In genomic region chr9:128892223-128892892, GRCh38 we compare ENCODE assay signal across 8 cellular contexts. TPM values are rescaled to one million over a fixed set of nuclear protein-coding genes. Genes with fewer than 3 reads are reported as not detected.
DNase-seq lines count a peak whose midpoint lies in the region; ATAC-seq and TF ChIP-seq lines count a peak whose summit lies in the region.

No MANE protein-coding gene starts in this region.

- CTCF ChIA-PET in RWPE1 (lab: Yijun Ruan, JAX) = interaction anchor here (0.8 to 1.7 kb wide), 3 partner anchors 34 to 74 kb away, joined by 3 to 6 read pairs (median 4); partner anchors contain the start of gene ENDOG

- no peaks in the 10 kb centered on the region for H3K9me3 ChIP-seq in CD4-positive, CD25-positive, alpha-beta regulatory T cell (ENCODE audit: control insufficient read depth in 2 of 2, low read length in 2 of 2)
- H3K9me3 ChIP-seq in mucosa of stomach (ENCODE audit: control insufficient read depth, low read length) = no peaks in the 10 kb centered on the region

- no peak overlapping the region for H3K4me3 ChIP-seq in CD4-positive, CD25-positive, alpha-beta regulatory T cell (ENCODE audit: low read depth, low read length)
- peak overlapping the region; percentile 2 for H3K4me3 ChIP-seq in mucosa of stomach (ENCODE audit: low read length)

- peak; percentile 70 to 75 for ATAC-seq in CD4-positive, CD25-positive, alpha-beta regulatory T cell (ENCODE audit: low read depth in 2 of 2)

- POLR2A ChIA-PET in RWPE1 (lab: Yijun Ruan, JAX; ENCODE audit: low non-redundant PET) = interaction anchor here (0.5 to 1.0 kb wide), 3 partner anchors 10 to 46 kb away, joined by 3 to 5 read pairs (median 4); no protein-coding TSS in a partner anchor

- peaks cover 10 to 75% (median 39%) of the 10 kb centered on the region in 4 donors for H3K4me1 Mint-ChIP-seq in CD4-positive, CD25-positive, alpha-beta regulatory T cell

- H3K27me3 ChIP-seq in CD4-positive, CD25-positive, alpha-beta regulatory T cell (ENCODE audit: control insufficient read depth, insufficient read depth, low read length) = no peaks in the 10 kb centered on the region
- no peaks in the 10 kb centered on the region for H3K27me3 ChIP-seq in mucosa of stomach (ENCODE audit: control insufficient read depth, insufficient read depth, low read length)

- no peak for TF ChIP-seq CTCF in RWPE1 (conservative IDR thresholded peaks at IDR 0.05; ENCODE audit: low read depth)

- peak overlapping the region; percentile 47 for H3K27ac ChIP-seq in CD4-positive, CD25-positive, alpha-beta regulatory T cell (ENCODE audit: insufficient read depth, low read length, poor library complexity, severe bottlenecking)
- H3K27ac ChIP-seq in RWPE1 = peak overlapping the region; percentile 100

- no peaks in the 10 kb centered on the region for H3K9me3 Mint-ChIP-seq in CD4-positive, CD25-positive, alpha-beta regulatory T cell

- peaks cover 51% of the 10 kb centered on the region for H3K36me3 ChIP-seq in CD4-positive, CD25-positive, alpha-beta regulatory T cell (ENCODE audit: control insufficient read depth, insufficient read depth, low read length)
- H3K36me3 ChIP-seq in mucosa of stomach (ENCODE audit: control insufficient read depth, insufficient read depth, low read length) = no peaks in the 10 kb centered on the region

- peaks cover 60% of the 10 kb centered on the region for H3K4me1 ChIP-seq in CD4-positive, CD25-positive, alpha-beta regulatory T cell (ENCODE audit: control insufficient read depth, insufficient read depth, low read length, poor library complexity, severe bottlenecking)
- H3K4me1 ChIP-seq in mucosa of stomach (ENCODE audit: control insufficient read depth, insufficient read depth, low read length) = peaks cover 41% of the 10 kb centered on the region

- peak in 1 of 3 donors; percentile 67 for DNase-seq in CD4-positive, CD25-positive, alpha-beta regulatory T cell
- DNase-seq in RWPE1 (ENCODE audit: low spot score) (peak; percentile 98), epidermal melanocyte (ENCODE audit: insufficient read length, low spot score) (peak; percentile 86), NCI-H82 (lab: John Stamatoyannopoulos, UW) (no peak), NCI-H2196 treated with DMSO at 0.1 percent for 48 hours (lab: John Stamatoyannopoulos, UW; ENCODE audit: unreplicated experiment) (no peak)
- DNase-seq in effector CD4-positive, alpha-beta T cell = no peak
- DNase-seq in activated CD4-positive, alpha-beta T cell treated with anti-CD3 and anti-CD28 coated beads for 48 hours = no peak

- H3K4me3 Mint-ChIP-seq in CD4-positive, CD25-positive, alpha-beta regulatory T cell = no peak overlapping the region

- H3K9ac ChIP-seq in mucosa of stomach (ENCODE audit: low read length) = peak overlapping the region; percentile 82

- H3K36me3 Mint-ChIP-seq in CD4-positive, CD25-positive, alpha-beta regulatory T cell = peaks cover 35% of the 10 kb centered on the region

- H3K27me3 Mint-ChIP-seq in CD4-positive, CD25-positive, alpha-beta regulatory T cell = no peaks in the 10 kb centered on the region

- peak overlapping the region; percentile 90 to 92 (median 90) for H3K27ac Mint-ChIP-seq in CD4-positive, CD25-positive, alpha-beta regulatory T cell

RNA-seq across cellular contexts. Expression of gene LRRC8A, which starts 10.4 kb away (rescaled TPM):
- 39.7 TPM for total RNA-seq in CD4-positive, CD25-positive, alpha-beta regulatory T cell
- 10 to 100 TPM; 29.3 to 35.0 (median 31.3) TPM for polyA plus RNA-seq in CD4-positive, CD25-positive, alpha-beta regulatory T cell

RNA-seq across cellular contexts. Expression of gene KYAT1, which starts 10.6 kb away (rescaled TPM):
- total RNA-seq in CD4-positive, CD25-positive, alpha-beta regulatory T cell = 8.2 TPM
- polyA plus RNA-seq in CD4-positive, CD25-positive, alpha-beta regulatory T cell = 10 to 100 TPM; 11.3 to 15.7 (median 11.6) TPM

RNA-seq across cellular contexts. Expression of gene PHYHD1, which starts 28.4 kb away (rescaled TPM):
- total RNA-seq in CD4-positive, CD25-positive, alpha-beta regulatory T cell = 0.52 TPM
- polyA plus RNA-seq in CD4-positive, CD25-positive, alpha-beta regulatory T cell = under 1 TPM in 2 of 4 donors, not detected in 2; 0.40 to 0.60 TPM

RNA-seq across cellular contexts. Expression of gene DOLK, which starts 55.0 kb away (rescaled TPM):
- 6.1 TPM for total RNA-seq in CD4-positive, CD25-positive, alpha-beta regulatory T cell
- polyA plus RNA-seq in CD4-positive, CD25-positive, alpha-beta regulatory T cell = 10 to 100 TPM in 2 of 4 donors, 1 to 10 TPM in 2; 7.6 to 12.3 (median 9.7) TPM

RNA-seq across cellular contexts. Expression of gene NUP188, which starts 55.1 kb away (rescaled TPM):
- total RNA-seq in CD4-positive, CD25-positive, alpha-beta regulatory T cell = 74.3 TPM
- polyA plus RNA-seq in CD4-positive, CD25-positive, alpha-beta regulatory T cell = 10 to 100 TPM; 20.8 to 23.4 (median 21.8) TPM

Comparison
In these comparisons a context has a peak if more than half of its experiments do, and no peak if none do; other contexts are left out.
1. DNase-seq: peak in RWPE1 (single experiment) and epidermal melanocyte (single experiment); none in effector CD4-positive, alpha-beta T cell (single experiment), NCI-H82 (single experiment), NCI-H2196 treated with DMSO at 0.1 percent for 48 hours (single experiment) and activated CD4-positive, alpha-beta T cell treated with anti-CD3 and anti-CD28 coated beads for 48 hours (single experiment).